9 cellular contexts compared by ENCODE assay signal in the genomic region with DNA sequence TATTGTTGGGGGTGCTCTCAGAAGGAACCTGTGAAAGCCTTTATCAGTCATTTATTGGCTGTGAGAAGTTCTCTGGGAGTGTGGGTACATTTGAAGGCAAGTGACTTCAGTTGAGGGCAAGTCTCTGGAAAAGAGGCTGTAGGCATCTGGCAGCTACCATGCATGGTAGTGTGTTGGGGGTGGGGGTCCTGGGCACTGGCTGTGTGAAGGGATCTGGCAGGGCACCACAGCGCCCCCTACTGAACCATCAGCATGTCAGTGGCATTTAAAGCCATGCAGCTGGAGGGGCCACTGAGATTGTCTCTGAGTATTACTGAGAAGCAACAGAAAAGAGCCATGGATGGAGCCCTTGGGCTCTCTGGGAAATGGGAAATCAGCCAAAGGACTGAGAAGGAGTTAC. TPM values are rescaled to one million over a fixed set of nuclear protein-coding genes. Genes with fewer than 3 reads are reported as not detected.
DNase-seq lines count a peak whose midpoint lies in the region; ATAC-seq and TF ChIP-seq lines count a peak whose summit lies in the region.
"Had no signal": no experiment of that assay in that cellular context is flagged by ENCODE, and none has a peak within 500 bp of the region (broad histone marks: within the 10 kb centered on the region; RNA-seq: fewer than 3 reads in every experiment).

No MANE protein-coding gene starts in this region.

- H3K27me3 ChIP-seq in neural progenitor cell = no peaks in the 10 kb centered on the region

- H3K4me3 ChIP-seq in LNCaP clone FGC (ENCODE audit: low read depth, low read length) = no peak overlapping the region
- H3K4me3 ChIP-seq in neural progenitor cell = no peak overlapping the region

- no peak overlapping the region for H3K4me2 ChIP-seq in neural progenitor cell

- peaks cover 5% of the 10 kb centered on the region for H3K36me3 Mint-ChIP-seq in activated naive CD8-positive, alpha-beta T cell treated with anti-CD3 and anti-CD28 coated beads, Interleukin-2, amount 50 U/mL, for 24 hours (ENCODE audit: low read depth)
- H3K36me3 Mint-ChIP-seq in neural progenitor cell = peaks cover 12% of the 10 kb centered on the region

- no peaks in the 10 kb centered on the region for H3F3A ChIP-seq in neural progenitor cell (ENCODE audit: low read depth)

- no peaks in the 10 kb centered on the region for H3K27me3 Mint-ChIP-seq in activated naive CD8-positive, alpha-beta T cell treated with anti-CD3 and anti-CD28 coated beads, Interleukin-2, amount 50 U/mL, for 24 hours
- peaks cover 3% of the 10 kb centered on the region for H3K27me3 Mint-ChIP-seq in neural progenitor cell (ENCODE audit: insufficient read depth, low read depth)

- no peak overlapping the region for H3K9ac ChIP-seq in neural progenitor cell

- TF ChIP-seq CTCF in LNCaP clone FGC (IDR thresholded peaks at IDR 0.05; ENCODE audit: control insufficient read depth, extremely low read depth, insufficient read depth) (peak; percentile 31), neural progenitor cell (IDR thresholded peaks at IDR 0.05) (peak; percentile 71), RWPE1 (conservative IDR thresholded peaks at IDR 0.05; ENCODE audit: low read depth) (no peak)

- H3K79me2 ChIP-seq in neural progenitor cell (ENCODE audit: low read depth) = no peaks in the 10 kb centered on the region

- H3K4me1 ChIP-seq in neural progenitor cell = peaks cover 6% of the 10 kb centered on the region

- H3K36me3 ChIP-seq in neural progenitor cell = no peaks in the 10 kb centered on the region

- H3K27ac Mint-ChIP-seq in activated naive CD8-positive, alpha-beta T cell treated with anti-CD3 and anti-CD28 coated beads, Interleukin-2, amount 50 U/mL, for 24 hours = no peak overlapping the region
- H3K27ac Mint-ChIP-seq in neural progenitor cell = no peak overlapping the region

- no peak overlapping the region for H2AFZ ChIP-seq in neural progenitor cell (replicated peaks)

- ATAC-seq in activated naive CD8-positive, alpha-beta T cell treated with anti-CD3 and anti-CD28 coated beads, Interleukin-2, amount 50 U/mL, for 24 hours = no peak

- H3K9me3 Mint-ChIP-seq in activated naive CD8-positive, alpha-beta T cell treated with anti-CD3 and anti-CD28 coated beads, Interleukin-2, amount 50 U/mL, for 24 hours = no peaks in the 10 kb centered on the region
- H3K9me3 Mint-ChIP-seq in neural progenitor cell = no peaks in the 10 kb centered on the region

- no peak overlapping the region for H3K27ac ChIP-seq in neural progenitor cell
- no peak overlapping the region for H3K27ac ChIP-seq in RWPE1

- no peaks in the 10 kb centered on the region for H3K4me1 Mint-ChIP-seq in activated naive CD8-positive, alpha-beta T cell treated with anti-CD3 and anti-CD28 coated beads, Interleukin-2, amount 50 U/mL, for 24 hours
- peaks cover 12% of the 10 kb centered on the region for H3K4me1 Mint-ChIP-seq in neural progenitor cell

- H3K9me3 ChIP-seq in neural progenitor cell (ENCODE audit: low read depth) = no peaks in the 10 kb centered on the region

- DNase-seq in ELF-1 (ENCODE audit: low read depth, low spot score) (peak; percentile 49), LNCaP clone FGC (ENCODE audit: low read depth) (no peak), neural progenitor cell (ENCODE audit: low spot score) (peak; percentile 69), mucosa of gallbladder (ENCODE audit: low spot score) (no peak), SKM-1 treated with dmso at 0.1 percent for 144 hours (lab: John Stamatoyannopoulos, UW; ENCODE audit: unreplicated experiment) (no peak), SIG-M5 (lab: John Stamatoyannopoulos, UW) (no peak), RWPE1 (ENCODE audit: low spot score) (no peak)
- peak; percentile 36 for DNase-seq in activated naive CD8-positive, alpha-beta T cell treated with anti-CD3 and anti-CD28 coated beads, Interleukin-2, amount 50 U/mL, for 24 hours
- DNase-seq: NCI-H1417 had no signal

- no peaks in the 10 kb centered on the region for H4K20me1 ChIP-seq in neural progenitor cell (ENCODE audit: low read depth)

- POLR2A ChIA-PET in RWPE1 (lab: Yijun Ruan, JAX; ENCODE audit: low non-redundant PET) = no interaction called here

- CTCF ChIA-PET in RWPE1 (lab: Yijun Ruan, JAX) = no interaction called here

- H3K4me3 Mint-ChIP-seq in activated naive CD8-positive, alpha-beta T cell treated with anti-CD3 and anti-CD28 coated beads, Interleukin-2, amount 50 U/mL, for 24 hours = no peak overlapping the region
- no peak overlapping the region for H3K4me3 Mint-ChIP-seq in neural progenitor cell

RNA-seq across cellular contexts. Expression of gene CRTAP, which starts 30.6 kb away (rescaled TPM):
- total RNA-seq in neural progenitor cell (ENCODE audit: low replicate concordance) (127 and 137 TPM in 2 replicates), mucosa of gallbladder (211 TPM)

RNA-seq across cellular contexts. Expression of gene GLB1, which starts 47.5 kb away (rescaled TPM):
- total RNA-seq in neural progenitor cell (ENCODE audit: low replicate concordance) = 49.5 and 87.9 TPM in 2 replicates
- total RNA-seq in mucosa of gallbladder = 105 TPM

RNA-seq across cellular contexts. Expression of gene TMPPE, which starts 47.5 kb away (rescaled TPM):
- total RNA-seq in neural progenitor cell (ENCODE audit: low replicate concordance) = 2.2 and 2.5 TPM in 2 replicates
- total RNA-seq in mucosa of gallbladder = 16.0 TPM

Comparison
In these comparisons a context has a peak if more than half of its experiments do, and no peak if none do; other contexts are left out.
1. DNase-seq: peak in ELF-1 (single experiment), activated naive CD8-positive, alpha-beta T cell treated with anti-CD3 and anti-CD28 coated beads, Interleukin-2, amount 50 U/mL, for 24 hours (single experiment) and neural progenitor cell (single experiment); none in LNCaP clone FGC (single experiment), mucosa of gallbladder (single experiment), SKM-1 treated with dmso at 0.1 percent for 144 hours (single experiment), SIG-M5 (single experiment) and RWPE1 (single experiment).